25 cellular contexts compared by ENCODE assay signal in the genomic region with DNA sequence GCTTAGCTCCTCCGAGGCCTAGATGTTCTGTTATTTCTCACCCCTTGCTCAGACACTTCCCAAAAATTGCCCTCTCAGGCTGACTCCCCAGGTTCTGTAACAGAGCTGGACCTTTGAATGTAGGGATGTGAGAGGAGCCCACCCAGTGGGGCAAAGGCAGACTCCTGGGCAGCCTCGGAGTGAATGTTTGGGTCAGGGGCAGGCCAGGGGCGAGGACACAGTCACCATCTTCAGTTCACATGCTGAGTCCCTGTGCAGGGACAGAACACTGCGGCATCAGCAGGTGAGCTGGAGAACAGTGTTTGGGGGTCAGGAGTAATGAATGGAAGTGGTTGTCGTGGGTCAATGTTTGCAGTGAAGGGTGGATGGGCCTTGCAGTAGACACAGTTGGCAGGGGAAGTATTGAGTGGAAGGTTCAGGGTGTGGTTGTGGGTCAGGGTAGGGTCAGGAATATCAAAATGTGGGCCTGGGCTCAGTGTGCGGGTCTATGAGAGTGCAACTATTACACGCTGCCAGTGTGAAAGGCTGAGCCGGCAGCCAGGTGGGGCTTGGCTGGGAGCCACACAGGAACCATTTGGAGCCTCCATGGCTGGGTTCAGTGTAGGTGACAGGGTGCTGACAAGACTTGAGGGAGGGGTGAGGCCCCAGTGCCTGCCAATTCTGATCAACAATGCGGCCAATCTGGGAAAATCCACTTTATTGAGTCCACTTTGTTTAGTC. TPM values are rescaled to one million over a fixed set of nuclear protein-coding genes. Genes with fewer than 3 reads are reported as not detected.
"Had no signal": no experiment of that assay in that cellular context is flagged by ENCODE, and none has a peak within 500 bp of the region (broad histone marks: within the 10 kb centered on the region; RNA-seq: fewer than 3 reads in every experiment).

No MANE protein-coding gene starts in this region.

- H3K27ac ChIP-seq: breast epithelium, Peyer's patch had no signal

- H3K9me3 ChIP-seq: breast epithelium had no signal

- DNase-seq: activated B cell treated with CpG ODN at 0.5 μM for 24 hours; activated CD4-positive, alpha-beta T cell treated with anti-CD3 and anti-CD28 coated beads for 1 hour; activated CD4-positive, alpha-beta T cell treated with anti-CD3 and anti-CD28 coated beads, Interleukin-2, amount 10 ng/mL, durations not matched to agents 24 days and 14 days; activated CD4-positive, alpha-beta T cell treated with anti-CD3 and anti-CD28 coated beads, Interleukin-2, amount 50 U/mL, for 48 hours; activated CD8-positive, alpha-beta memory T cell treated with anti-CD3 and anti-CD28 coated beads, Interleukin-2, amount 10 ng/mL, durations not matched to agents 7 days and 5 days; activated effector memory CD4-positive, alpha-beta T cell treated with anti-CD3 and anti-CD28 coated beads, Interleukin-2, amount 50 U/mL, for 16 hours; activated naive CD4-positive, alpha-beta T cell treated with anti-CD3 and anti-CD28 coated beads, Interleukin-2, amount 10 ng/mL, durations not matched to agents 7 days and 5 days; activated naive CD8-positive, alpha-beta T cell treated with anti-CD3 and anti-CD28 coated beads for 36 hours; activated T-cell treated with anti-CD3 and anti-CD28 coated beads, Interleukin-2, amount 50 U/mL, for 24 hours; MM.1S; NCI-H1105 treated with DMSO at 0.1 percent for 48 hours; NCI-H1436 treated with DMSO at 0.1 percent for 48 hours; NCI-H187; NCI-H2081; NCI-H446; NCI-H524; NCI-H748 treated with DMSO at 0.1 percent for 48 hours; NK-92 treated with Interleukin-12 subunit alpha and Interleukin-12 subunit beta, amount 100 ng/mL, for 24 hours; Peyer's patch; SHP77 treated with DMSO at 0.1 percent for 48 hours; T-helper 2 cell; T1000 had no signal

- ATAC-seq: activated CD8-positive, alpha-beta memory T cell treated with anti-CD3 and anti-CD28 coated beads, Interleukin-2, amount 10 ng/mL, durations not matched to agents 7 days and 5 days had no signal

- H3K27ac Mint-ChIP-seq: activated B cell treated with CpG ODN at 0.5 μM for 24 hours; activated CD4-positive, alpha-beta T cell treated with anti-CD3 and anti-CD28 coated beads, Interleukin-2, amount 10 ng/mL, durations not matched to agents 24 days and 14 days; activated CD8-positive, alpha-beta memory T cell treated with anti-CD3 and anti-CD28 coated beads, Interleukin-2, amount 10 ng/mL, durations not matched to agents 7 days and 5 days; activated naive CD4-positive, alpha-beta T cell treated with anti-CD3 and anti-CD28 coated beads, Interleukin-2, amount 10 ng/mL, durations not matched to agents 7 days and 5 days; activated naive CD8-positive, alpha-beta T cell treated with anti-CD3 and anti-CD28 coated beads for 36 hours; activated T-cell treated with anti-CD3 and anti-CD28 coated beads, Interleukin-2, amount 50 U/mL, for 24 hours had no signal

- H3K36me3 Mint-ChIP-seq: activated CD8-positive, alpha-beta memory T cell treated with anti-CD3 and anti-CD28 coated beads, Interleukin-2, amount 10 ng/mL, durations not matched to agents 7 days and 5 days; activated naive CD4-positive, alpha-beta T cell treated with anti-CD3 and anti-CD28 coated beads, Interleukin-2, amount 10 ng/mL, durations not matched to agents 7 days and 5 days; activated naive CD8-positive, alpha-beta T cell treated with anti-CD3 and anti-CD28 coated beads for 36 hours had no signal

- H3K4me3 Mint-ChIP-seq: activated B cell treated with CpG ODN at 0.5 μM for 24 hours; activated CD4-positive, alpha-beta T cell treated with anti-CD3 and anti-CD28 coated beads, Interleukin-2, amount 10 ng/mL, durations not matched to agents 24 days and 14 days; activated CD8-positive, alpha-beta memory T cell treated with anti-CD3 and anti-CD28 coated beads, Interleukin-2, amount 10 ng/mL, durations not matched to agents 7 days and 5 days; activated naive CD4-positive, alpha-beta T cell treated with anti-CD3 and anti-CD28 coated beads, Interleukin-2, amount 10 ng/mL, durations not matched to agents 7 days and 5 days; activated naive CD8-positive, alpha-beta T cell treated with anti-CD3 and anti-CD28 coated beads for 36 hours; activated T-cell treated with anti-CD3 and anti-CD28 coated beads, Interleukin-2, amount 50 U/mL, for 24 hours had no signal

- H3K36me3 ChIP-seq: breast epithelium had no signal

- H3K9me3 Mint-ChIP-seq: activated B cell treated with CpG ODN at 0.5 μM for 24 hours; activated CD4-positive, alpha-beta T cell treated with anti-CD3 and anti-CD28 coated beads, Interleukin-2, amount 10 ng/mL, durations not matched to agents 24 days and 14 days; activated naive CD4-positive, alpha-beta T cell treated with anti-CD3 and anti-CD28 coated beads, Interleukin-2, amount 10 ng/mL, durations not matched to agents 7 days and 5 days; activated naive CD8-positive, alpha-beta T cell treated with anti-CD3 and anti-CD28 coated beads for 36 hours; activated T-cell treated with anti-CD3 and anti-CD28 coated beads, Interleukin-2, amount 50 U/mL, for 24 hours had no signal

RNA-seq across cellular contexts. Expression of gene IHH, which starts 4.4 kb away (rescaled TPM):
- total RNA-seq: activated B cell treated with CpG ODN at 0.5 μM for 24 hours; activated CD4-positive, alpha-beta T cell treated with anti-CD3 and anti-CD28 coated beads, Interleukin-2, amount 10 ng/mL, durations not matched to agents 24 days and 14 days; activated CD8-positive, alpha-beta memory T cell treated with anti-CD3 and anti-CD28 coated beads, Interleukin-2, amount 10 ng/mL, durations not matched to agents 7 days and 5 days; activated naive CD8-positive, alpha-beta T cell treated with anti-CD3 and anti-CD28 coated beads for 36 hours; cerebellum; SK-MEL-5 had no signal

RNA-seq across cellular contexts. Expression of gene CFAP65, which starts 15.0 kb away (rescaled TPM):
- total RNA-seq: activated B cell treated with CpG ODN at 0.5 μM for 24 hours; activated CD4-positive, alpha-beta T cell treated with anti-CD3 and anti-CD28 coated beads, Interleukin-2, amount 10 ng/mL, durations not matched to agents 24 days and 14 days; activated CD8-positive, alpha-beta memory T cell treated with anti-CD3 and anti-CD28 coated beads, Interleukin-2, amount 10 ng/mL, durations not matched to agents 7 days and 5 days; activated naive CD8-positive, alpha-beta T cell treated with anti-CD3 and anti-CD28 coated beads for 36 hours had no signal
